10 cellular contexts compared by ENCODE assay signal in the genomic region with DNA sequence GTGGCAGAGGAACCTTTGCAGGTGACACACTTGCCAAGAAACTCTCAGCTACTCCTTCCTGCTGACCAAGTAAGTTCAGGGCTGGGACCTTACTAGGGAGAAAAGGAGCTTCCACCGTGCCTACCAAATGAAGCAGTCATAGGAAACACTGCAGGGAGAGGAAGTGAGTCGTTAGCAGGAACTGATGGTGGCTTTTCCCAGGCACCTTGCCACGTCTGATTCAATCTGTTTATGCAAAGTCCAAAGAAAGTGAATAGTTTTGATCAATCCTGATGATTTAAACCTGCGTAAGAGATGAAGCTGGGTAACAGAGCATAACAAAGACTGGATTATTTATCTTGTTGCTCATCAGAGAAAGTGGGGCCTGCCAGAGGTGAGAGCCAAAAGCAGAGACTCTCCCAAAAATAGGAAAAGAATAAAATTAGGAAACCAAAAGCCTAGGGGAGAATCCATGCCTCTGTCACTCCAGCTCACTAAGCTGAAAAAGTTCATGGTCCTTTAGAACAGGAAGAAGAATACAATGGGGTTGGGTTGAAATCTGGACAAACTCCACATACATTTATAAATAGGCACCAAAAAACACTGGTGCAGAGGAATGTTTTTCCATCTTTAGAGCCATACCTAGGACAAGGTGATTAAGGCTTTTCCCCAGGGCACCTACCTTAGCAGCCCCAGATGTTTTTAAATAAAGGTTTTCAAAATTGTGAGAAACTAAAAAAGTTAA. TPM values are rescaled to one million over a fixed set of nuclear protein-coding genes. Genes with fewer than 3 reads are reported as not detected.
DNase-seq lines count a peak whose midpoint lies in the region; ATAC-seq, FAIRE-seq and TF ChIP-seq lines count a peak whose summit lies in the region.
"Had no signal": no experiment of that assay in that cellular context is flagged by ENCODE, and none has a peak within 500 bp of the region (broad histone marks: within the 10 kb centered on the region; RNA-seq: fewer than 3 reads in every experiment).

No MANE protein-coding gene starts in this region.

- no peak for TF ChIP-seq CTCF in DND-41 (IDR thresholded peaks at IDR 0.05; ENCODE audit: borderline replicate concordance, extremely low read depth, low read length, poor library complexity, severe bottlenecking)
- TF ChIP-seq CTCF in PC-3 (conservative IDR thresholded peaks at IDR 0.05; ENCODE audit: low read depth, low read length), result no peak
- TF ChIP-seq CTCF in epithelial cell of proximal tubule (conservative IDR thresholded peaks at IDR 0.05; ENCODE audit: low read depth, low read length), result no peak
- no peak for TF ChIP-seq CTCF in pancreas (IDR thresholded peaks at IDR 0.05)
- TF ChIP-seq CTCF in CD4-positive, alpha-beta T cell (IDR thresholded peaks at IDR 0.05), result no peak

- H3K9me3 ChIP-seq in DND-41 (ENCODE audit: insufficient read depth, low read length, severe bottlenecking), result no peaks in the 10 kb centered on the region
- no peaks in the 10 kb centered on the region for H3K9me3 ChIP-seq in PC-3 (ENCODE audit: low read length)
- no peaks in the 10 kb centered on the region for H3K9me3 ChIP-seq in pancreas
- H3K9me3 ChIP-seq in CD4-positive, alpha-beta T cell (ENCODE audit: control insufficient read depth, low read length), result no peaks in the 10 kb centered on the region

- H3K9ac ChIP-seq in DND-41 (ENCODE audit: low read depth, low read length), result no peak overlapping the region
- peak overlapping the region; percentile 93 for H3K9ac ChIP-seq in PC-3 (ENCODE audit: low read length)

- H3K4me1 ChIP-seq in DND-41 (ENCODE audit: insufficient read depth, low read length) (no peaks in the 10 kb centered on the region; the same call in 1 of the 2 replicates), PC-3 (ENCODE audit: insufficient read depth, low read length) (peaks cover 41% of the 10 kb centered on the region), pancreas (peaks cover 0 to 3% (median 0%) of the 10 kb centered on the region in 3 donors)

- H3K9me2 ChIP-seq in PC-3 (replicated peaks; ENCODE audit: low read length), result no peaks in the 10 kb centered on the region; the same call in 1 of the 2 replicates

- no peak for DNase-seq in DND-41
- DNase-seq in PC-3, result peak; percentile 98
- DNase-seq in epithelial cell of proximal tubule (ENCODE audit: low read depth), result peak; percentile 89
- DNase-seq in pancreas, result no peak
- no peak for DNase-seq in NCI-H1105 treated with DMSO at 0.1 percent for 48 hours (lab: John Stamatoyannopoulos, UW)
- no peak for DNase-seq in activated CD8-positive, alpha-beta memory T cell treated with anti-CD3 and anti-CD28 coated beads, Interleukin-2, amount 10 ng/mL, durations not matched to agents 7 days and 5 days
- DNase-seq in NCI-H1694 treated with DMSO at 0.1 percent for 48 hours (lab: John Stamatoyannopoulos, UW), result no peak
- no peak for DNase-seq in CD4-positive, alpha-beta T cell
- DNase-seq: cerebellar nuclear complex; NK-92 treated with Interleukin-12 subunit alpha and Interleukin-12 subunit beta, amount 100 ng/mL, for 24 hours had no signal

- H3K27ac Mint-ChIP-seq in activated CD8-positive, alpha-beta memory T cell treated with anti-CD3 and anti-CD28 coated beads, Interleukin-2, amount 10 ng/mL, durations not matched to agents 7 days and 5 days, result no peak overlapping the region
- no peak overlapping the region for H3K27ac Mint-ChIP-seq in CD4-positive, alpha-beta T cell

- BruUV-seq in PC-3 (replicated peaks; lab: Mats Ljungman, UMichigan), result TSS peak; percentile 91

- CTCF ChIA-PET in PC-3 (lab: Charles Lee), result interaction anchor here (0.7 to 1.8 kb wide), 3 partner anchors 34 to 50 kb away, joined by 4 to 19 read pairs (median 6); partner anchors contain the start of gene HBEGF
- CTCF ChIA-PET in activated CD8-positive, alpha-beta memory T cell treated with anti-CD3 and anti-CD28 coated beads, Interleukin-2, amount 10 ng/mL, durations not matched to agents 7 days and 5 days (lab: Charles Lee), result interaction anchor here (1.1 kb wide), 1 partner anchor 9 kb away, joined by 3 read pairs; the partner anchor contains the start of gene PFDN1
- CTCF ChIA-PET in CD4-positive, alpha-beta T cell (lab: Charles Lee), result interaction anchor here (1.3 kb wide), 1 partner anchor 18 kb away, joined by 3 read pairs; no protein-coding TSS in a partner anchor

- H3K36me3 ChIP-seq in DND-41 (ENCODE audit: insufficient read depth, low read length) (no peaks in the 10 kb centered on the region), PC-3 (ENCODE audit: low read depth, low read length) (no peaks in the 10 kb centered on the region), pancreas (no peaks in the 10 kb centered on the region)

- no peak overlapping the region for H3K4me3 Mint-ChIP-seq in activated CD8-positive, alpha-beta memory T cell treated with anti-CD3 and anti-CD28 coated beads, Interleukin-2, amount 10 ng/mL, durations not matched to agents 7 days and 5 days
- H3K4me3 Mint-ChIP-seq in CD4-positive, alpha-beta T cell, result no peak overlapping the region

- no peaks in the 10 kb centered on the region for H3K36me3 Mint-ChIP-seq in activated CD8-positive, alpha-beta memory T cell treated with anti-CD3 and anti-CD28 coated beads, Interleukin-2, amount 10 ng/mL, durations not matched to agents 7 days and 5 days
- no peaks in the 10 kb centered on the region for H3K36me3 Mint-ChIP-seq in CD4-positive, alpha-beta T cell (ENCODE audit: low read depth)

- POLR2A ChIA-PET in PC-3 (lab: Charles Lee; ENCODE audit: unreplicated experiment), result interaction anchor here (0.5 to 1.3 kb wide), 6 partner anchors 11 to 245 kb away, joined by 3 to 21 read pairs (median 5); partner anchors contain the start of genes HBEGF and SRA1
- POLR2A ChIA-PET in CD4-positive, alpha-beta T cell (lab: Charles Lee), result no interaction called here

- H3K79me2 ChIP-seq in DND-41 (ENCODE audit: insufficient read depth, low read length) (no peaks in the 10 kb centered on the region), PC-3 (ENCODE audit: low read length) (no peaks in the 10 kb centered on the region)

- H3K4me3 ChIP-seq in DND-41 (ENCODE audit: low read depth in 1 of 2, low read length in 2 of 2), result no peak overlapping the region
- H3K4me3 ChIP-seq in PC-3 (ENCODE audit: low read length), result no peak overlapping the region; the same call in 1 of the 2 replicates
- no peak overlapping the region for H3K4me3 ChIP-seq in epithelial cell of proximal tubule (ENCODE audit: low read depth, low read length)
- H3K4me3 ChIP-seq in pancreas, result no peak overlapping the region

- no peak for FAIRE-seq in pancreas (lab: Jason Lieb, UNC)

- H3K4me2 ChIP-seq in DND-41 (ENCODE audit: insufficient read depth, low read length) (no peak overlapping the region), PC-3 (ENCODE audit: low read length) (peak overlapping the region; percentile 80)

- peaks cover 19% of the 10 kb centered on the region for H3F3A ChIP-seq in PC-3 (ENCODE audit: low read length, unreplicated experiment)

- no peaks in the 10 kb centered on the region for H3K9me3 Mint-ChIP-seq in activated CD8-positive, alpha-beta memory T cell treated with anti-CD3 and anti-CD28 coated beads, Interleukin-2, amount 10 ng/mL, durations not matched to agents 7 days and 5 days (ENCODE audit: low read depth)
- H3K9me3 Mint-ChIP-seq in CD4-positive, alpha-beta T cell, result no peaks in the 10 kb centered on the region

- H3K27me3 ChIP-seq in DND-41 (ENCODE audit: insufficient read depth, low read length, poor library complexity), result peaks cover 5% of the 10 kb centered on the region
- H3K27me3 ChIP-seq in PC-3 (ENCODE audit: low read length), result no peaks in the 10 kb centered on the region
- no peaks in the 10 kb centered on the region for H3K27me3 ChIP-seq in pancreas
- no peaks in the 10 kb centered on the region for H3K27me3 ChIP-seq in CD4-positive, alpha-beta T cell (ENCODE audit: control insufficient read depth, insufficient read depth, low read length)

- H3K27ac ChIP-seq in DND-41 (ENCODE audit: low read length) (no peak overlapping the region), PC-3 (ENCODE audit: low read length) (peak overlapping the region; percentile 98), pancreas (peak overlapping the region in 2 of 4 donors; percentile 42 to 55)
- no peak overlapping the region for H3K27ac ChIP-seq in CD4-positive, alpha-beta T cell (ENCODE audit: low read depth, low read length)

- ATAC-seq in DND-41 (ENCODE audit: insufficient read depth, low read depth) (peak; percentile 40; the same call in 2 of the 3 replicates), PC-3 (peak; percentile 93), pancreas (peak in 3 of 4 donors; percentile 32 to 84 (median 71))
- no peak for ATAC-seq in activated CD8-positive, alpha-beta memory T cell treated with anti-CD3 and anti-CD28 coated beads, Interleukin-2, amount 10 ng/mL, durations not matched to agents 7 days and 5 days
- ATAC-seq in CD4-positive, alpha-beta T cell (ENCODE audit: poor library complexity), result no peak

- WGBS in pancreas, 2 donors, result 31 to 49% methylated on average over 4 of the region's 4 CpGs

- intact Hi-C loops in PC-3 (cut with micrococcal nuclease) (loop anchor here (1.0 to 5.0 kb wide), 3 partner anchors 20 to 50 kb away; partner anchors contain the start of gene HBEGF), pancreas (cut with DNase I) (no loop called here)
- intact Hi-C loops in CD4-positive, alpha-beta T cell (cut with DNase I, micrococcal nuclease), result no loop called here

- H4K20me1 ChIP-seq in DND-41 (ENCODE audit: insufficient read depth, low read length), result no peaks in the 10 kb centered on the region
- H4K20me1 ChIP-seq in PC-3 (ENCODE audit: low read length), result no peaks in the 10 kb centered on the region

- no peak overlapping the region for H2AFZ ChIP-seq in DND-41 (ENCODE audit: low read depth, low read length)
- no peak overlapping the region for H2AFZ ChIP-seq in PC-3 (ENCODE audit: low read length)

- peaks cover 22% of the 10 kb centered on the region for H3K27me3 Mint-ChIP-seq in activated CD8-positive, alpha-beta memory T cell treated with anti-CD3 and anti-CD28 coated beads, Interleukin-2, amount 10 ng/mL, durations not matched to agents 7 days and 5 days
- H3K27me3 Mint-ChIP-seq in CD4-positive, alpha-beta T cell, result no peaks in the 10 kb centered on the region

- H3K4me1 Mint-ChIP-seq in activated CD8-positive, alpha-beta memory T cell treated with anti-CD3 and anti-CD28 coated beads, Interleukin-2, amount 10 ng/mL, durations not matched to agents 7 days and 5 days, result peaks cover 9% of the 10 kb centered on the region
- H3K4me1 Mint-ChIP-seq in CD4-positive, alpha-beta T cell (ENCODE audit: low read depth), result no peaks in the 10 kb centered on the region

RNA-seq across cellular contexts. Expression of gene PFDN1, which starts 9.3 kb away (rescaled TPM):
- total RNA-seq in PC-3 (2014; rRNA removed) (91.9 and 125 TPM in 2 replicates), epithelial cell of proximal tubule (159 and 173 TPM in 2 replicates), pancreas (10 to 100 TPM; 10.5 to 26.3 (median 15.0) TPM)
- polyA plus RNA-seq in pancreas, result 10 to 100 TPM; 38.9 to 43.9 TPM
- 10 to 100 TPM; 48.9 to 57.5 TPM for total RNA-seq in activated CD8-positive, alpha-beta memory T cell treated with anti-CD3 and anti-CD28 coated beads, Interleukin-2, amount 10 ng/mL, durations not matched to agents 7 days and 5 days
- 10 to 100 TPM; 21.3 to 22.0 TPM for total RNA-seq in CD4-positive, alpha-beta T cell

RNA-seq across cellular contexts. Expression of gene HBEGF, which starts 34.2 kb away (rescaled TPM):
- total RNA-seq in PC-3 (2014; rRNA removed) (82.6 and 85.9 TPM in 2 replicates), epithelial cell of proximal tubule (25.0 and 25.6 TPM in 2 replicates), pancreas (1 to 10 TPM in 5 of 6 donors, under 1 TPM in 1; 0.97 to 5.0 (median 1.7) TPM)
- polyA plus RNA-seq in pancreas, result 1 to 10 TPM; 1.9 to 3.1 TPM
- total RNA-seq in activated CD8-positive, alpha-beta memory T cell treated with anti-CD3 and anti-CD28 coated beads, Interleukin-2, amount 10 ng/mL, durations not matched to agents 7 days and 5 days, result 10 to 100 TPM; 10.7 to 13.5 TPM
- 1 to 10 TPM; 3.6 to 4.2 TPM for total RNA-seq in CD4-positive, alpha-beta T cell

RNA-seq across cellular contexts. Expression of gene SLC4A9, which starts 47.8 kb away (rescaled TPM):
- total RNA-seq in PC-3 (2014; rRNA removed) (0.29 TPM in 1 of 2 replicates, not detected in the other), epithelial cell of proximal tubule (not detected in 2 replicates), pancreas (under 1 TPM in 4 of 6 donors, not detected in 2; 0.12 to 0.32 (median 0.23) TPM)
- polyA plus RNA-seq in pancreas, result 1 to 10 TPM in 1 of 2 donors, under 1 TPM in 1; 0.89 to 1.0 TPM
- under 1 TPM; 0.07 to 0.35 TPM for total RNA-seq in activated CD8-positive, alpha-beta memory T cell treated with anti-CD3 and anti-CD28 coated beads, Interleukin-2, amount 10 ng/mL, durations not matched to agents 7 days and 5 days
- not detected for total RNA-seq in CD4-positive, alpha-beta T cell

Comparison
In these comparisons a context has a peak if more than half of its experiments do, and no peak if none do; other contexts are left out.
1. ATAC-seq: peak in DND-41 (single experiment), PC-3 (single experiment) and pancreas (3 of 4); none in activated CD8-positive, alpha-beta memory T cell treated with anti-CD3 and anti-CD28 coated beads, Interleukin-2, amount 10 ng/mL, durations not matched to agents 7 days and 5 days (single experiment) and CD4-positive, alpha-beta T cell (single experiment).
2. DNase-seq: peak in PC-3 (single experiment) and epithelial cell of proximal tubule (single experiment); none in DND-41 (single experiment), pancreas (0 of 6), NCI-H1105 treated with DMSO at 0.1 percent for 48 hours (single experiment), activated CD8-positive, alpha-beta memory T cell treated with anti-CD3 and anti-CD28 coated beads, Interleukin-2, amount 10 ng/mL, durations not matched to agents 7 days and 5 days (single experiment), NCI-H1694 treated with DMSO at 0.1 percent for 48 hours (single experiment) and CD4-positive, alpha-beta T cell (0 of 10).